ENCODE assay signal across 9 cellular contexts in genomic region chr1:112701227-112702066, GRCh38. TPM values are rescaled to one million over a fixed set of nuclear protein-coding genes. Genes with fewer than 3 reads are reported as not detected.
A peak's percentile ranks its signal among the peaks of the same experiment; 100 is the strongest.
DNase-seq lines count a peak whose midpoint lies in the region; ATAC-seq, FAIRE-seq and TF ChIP-seq lines count a peak whose summit lies in the region.
"Had no signal": no experiment of that assay in that cellular context is flagged by ENCODE, and none has a peak within 500 bp of the region (broad histone marks: within the 10 kb centered on the region; RNA-seq: fewer than 3 reads in every experiment).

No MANE protein-coding gene starts in this region.

- H2AFZ ChIP-seq in MM.1S (ENCODE audit: low read length), result no peak overlapping the region

- peak overlapping the region; percentile 62 for H3K4me3 Mint-ChIP-seq in natural killer cell

- intact Hi-C loops in natural killer cell (cut with micrococcal nuclease), result loop anchor here (1.0 to 2.0 kb wide), 2 partner anchors 13 to 83 kb away; partner anchors contain the start of gene PPM1J

- FAIRE-seq in A549 (lab: Jason Lieb, UNC), result no peak
- FAIRE-seq: endometrium had no signal

- no peaks in the 10 kb centered on the region for H3K27me3 Mint-ChIP-seq in natural killer cell (ENCODE audit: low read depth in 2 of 2)

- ATAC-seq in A549, result no peak
- ATAC-seq in natural killer cell, result no peak
- ATAC-seq in GM19395 (IDR thresholded peaks at IDR 0.05; ENCODE audit: unreplicated experiment), result no peak
- ATAC-seq in GM21786 (IDR thresholded peaks at IDR 0.05; ENCODE audit: unreplicated experiment), result no peak

- H3K27ac Mint-ChIP-seq in natural killer cell, result peak overlapping the region; percentile 90 to 93

- peaks cover 78 to 82% of the 10 kb centered on the region in 2 donors for H3K4me1 Mint-ChIP-seq in natural killer cell

- no peak overlapping the region for H3K9ac ChIP-seq in MM.1S (ENCODE audit: low read length)

- no peaks in the 10 kb centered on the region for H3K27me3 ChIP-seq in MM.1S (replicated peaks; ENCODE audit: insufficient read depth, low read length)

- 80% methylated on average over 17 of the region's 17 CpGs for WGBS in A549 (ENCODE audit: missing lambda C conversion rate)

- no peak for TF ChIP-seq RAD21 in A549 (conservative IDR thresholded peaks at IDR 0.05 in 1 of 2, IDR thresholded peaks at IDR 0.05 in 1 of 2)

- POLR2A ChIA-PET in A549 (lab: Yijun Ruan, JAX), result interaction anchor here (1.7 kb wide), 1 partner anchor 27 kb away, joined by 6 read pairs; the partner anchor contains the start of gene MOV10

- H3F3A ChIP-seq in MM.1S (ENCODE audit: insufficient read depth, low read length), result no peaks in the 10 kb centered on the region

- H3K27ac ChIP-seq in A549 (peak overlapping the region; percentile 81 to 100), MM.1S (ENCODE audit: low read length) (no peak overlapping the region), coronary artery (peak overlapping the region; percentile 59 to 99)

- H3K4me3 ChIP-seq in A549 (peak overlapping the region; percentile 19; the same call in 1 of the 3 replicates), MM.1S (ENCODE audit: low read length) (no peak overlapping the region), coronary artery (peak overlapping the region; percentile 23)

- no peak for TF ChIP-seq POLR2A in A549 (IDR thresholded peaks at IDR 0.05; ENCODE audit: low read length)

- H3K36me3 Mint-ChIP-seq in natural killer cell, result no peaks in the 10 kb centered on the region

- H3K79me2 ChIP-seq in MM.1S (ENCODE audit: low read length), result no peaks in the 10 kb centered on the region

- no peaks in the 10 kb centered on the region for H3K9me3 Mint-ChIP-seq in natural killer cell

- H4K20me1 ChIP-seq in MM.1S (ENCODE audit: insufficient read depth, low read length), result no peaks in the 10 kb centered on the region

- H3K4me1 ChIP-seq in A549 (peaks cover 65% of the 10 kb centered on the region), MM.1S (ENCODE audit: low read length) (peaks cover 17% of the 10 kb centered on the region)

- H3K9me3 ChIP-seq in A549 (no peaks in the 10 kb centered on the region), MM.1S (replicated peaks; ENCODE audit: insufficient read depth, low read length) (no peaks in the 10 kb centered on the region)

- no peak for TF ChIP-seq CTCF in A549 (IDR thresholded peaks at IDR 0.05)
- no peak for TF ChIP-seq CTCF in MM.1S (IDR thresholded peaks at IDR 0.05; ENCODE audit: low read length)
- no peak for TF ChIP-seq CTCF in coronary artery (IDR thresholded peaks at IDR 0.05)
- TF ChIP-seq CTCF in natural killer cell (IDR thresholded peaks at IDR 0.05), result no peak

- H3K36me3 ChIP-seq in MM.1S (replicated peaks; ENCODE audit: insufficient read depth, low read length), result no peaks in the 10 kb centered on the region

- H3K9me2 ChIP-seq in MM.1S (replicated peaks; ENCODE audit: insufficient read depth, low read length), result no peaks in the 10 kb centered on the region

- no peak for DNase-seq in A549 (ENCODE audit: low read depth in 1 of 2, low spot score in 1 of 2)
- no peak for DNase-seq in MM.1S
- DNase-seq in coronary artery (ENCODE audit: low spot score), result peak; percentile 74
- no peak for DNase-seq in natural killer cell
- no peak for DNase-seq in NCI-H345 treated with DMSO at 0.1 percent for 48 hours (lab: John Stamatoyannopoulos, UW; ENCODE audit: unreplicated experiment)
- DNase-seq in Ammon's horn (ENCODE audit: low spot score), result no peak

- TF ChIP-seq EP300 in A549 (IDR thresholded peaks at IDR 0.05), result no peak

- CTCF ChIA-PET in A549 (lab: Yijun Ruan, JAX), result interaction anchor here (0.6 to 1.1 kb wide), 2 partner anchors 14 to 19 kb away, joined by 3 read pairs; partner anchors contain the start of gene PPM1J

- H3K4me2 ChIP-seq in A549, result peak overlapping the region; percentile 86
- H3K4me2 ChIP-seq in MM.1S (ENCODE audit: low read depth, low read length), result peak overlapping the region; percentile 37

TF ChIP-seq in A549, 52 proteins besides CTCF, POLR2A, EP300 and RAD21:
- TF ChIP-seq EHMT2 (IDR thresholded peaks at IDR 0.05; ENCODE audit: low read depth) (no peak), JUN (IDR thresholded peaks at IDR 0.05) (peak in 1 of 2 experiments; percentile 3; a peak in 1 of 5 replicates), CHD2 (IDR thresholded peaks at IDR 0.05; ENCODE audit: low read length, partially characterized antibody) (no peak)
- TF ChIP-seq, protein P1, sequence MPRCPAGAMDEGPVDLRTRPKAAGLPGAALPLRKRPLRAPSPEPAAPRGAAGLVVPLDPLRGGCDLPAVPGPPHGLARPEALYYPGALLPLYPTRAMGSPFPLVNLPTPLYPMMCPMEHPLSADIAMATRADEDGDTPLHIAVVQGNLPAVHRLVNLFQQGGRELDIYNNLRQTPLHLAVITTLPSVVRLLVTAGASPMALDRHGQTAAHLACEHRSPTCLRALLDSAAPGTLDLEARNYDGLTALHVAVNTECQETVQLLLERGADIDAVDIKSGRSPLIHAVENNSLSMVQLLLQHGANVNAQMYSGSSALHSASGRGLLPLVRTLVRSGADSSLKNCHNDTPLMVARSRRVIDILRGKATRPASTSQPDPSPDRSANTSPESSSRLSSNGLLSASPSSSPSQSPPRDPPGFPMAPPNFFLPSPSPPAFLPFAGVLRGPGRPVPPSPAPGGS (IDR thresholded peaks at IDR 0.05), result no peak

RNA-seq across cellular contexts. Expression of gene RHOC, which starts 5.5 kb away (rescaled TPM):
- polyA plus RNA-seq in A549 (2011; rRNA removed) (255 and 321 TPM in 2 replicates), A549 (2017; fragmentation: RNase III; extraction: RNeasy Plus Mini Kit Qiagen cat#74134 plus additional on column Dnase treatment) (278 to 298 TPM (median 296 TPM) in 3 replicates)
- 480 and 593 TPM in 2 replicates for polyA plus RNA-seq in A549 (2012; cell fraction: cytosol; rRNA removed)
- polyA plus RNA-seq in A549 (2012; cell fraction: nucleus; rRNA removed), result 262 and 310 TPM in 2 replicates
- 246 and 323 TPM in 2 replicates for polyA minus RNA-seq in A549 (2011; rRNA and poly(A)+ RNA removed)
- total RNA-seq in natural killer cell, result 100 to 1,000 TPM; 161 to 199 (median 195) TPM

RNA-seq across cellular contexts. Expression of gene PPM1J, which starts 13.7 kb away (rescaled TPM):
- polyA plus RNA-seq in A549 (2011; rRNA removed) (0.62 and 0.66 TPM in 2 replicates), A549 (2017; fragmentation: RNase III; extraction: RNeasy Plus Mini Kit Qiagen cat#74134 plus additional on column Dnase treatment) (0.32 to 0.51 TPM (median 0.33 TPM) in 3 replicates)
- polyA plus RNA-seq in A549 (2012; cell fraction: cytosol; rRNA removed), result 0.79 and 1.0 TPM in 2 replicates
- 1.5 TPM in 2 replicates for polyA plus RNA-seq in A549 (2012; cell fraction: nucleus; rRNA removed)
- 0.21 and 0.58 TPM in 2 replicates for polyA minus RNA-seq in A549 (2011; rRNA and poly(A)+ RNA removed)
- under 1 TPM in 1 of 3 donors, not detected in 2; 0.26 TPM for total RNA-seq in natural killer cell

RNA-seq across cellular contexts. Expression of gene MOV10, which starts 27.0 kb away (rescaled TPM):
- polyA plus RNA-seq in A549 (2011; rRNA removed), result 27.3 and 28.3 TPM in 2 replicates
- 40.0 and 41.3 TPM in 2 replicates for polyA plus RNA-seq in A549 (2012; cell fraction: cytosol; rRNA removed)
- 198 and 206 TPM in 2 replicates for polyA plus RNA-seq in A549 (2012; cell fraction: nucleus; rRNA removed)
- polyA plus RNA-seq in A549 (2017; fragmentation: RNase III; extraction: RNeasy Plus Mini Kit Qiagen cat#74134 plus additional on column Dnase treatment), result 34.5 to 37.4 TPM (median 37.3 TPM) in 3 replicates
- 52.7 and 57.7 TPM in 2 replicates for polyA minus RNA-seq in A549 (2011; rRNA and poly(A)+ RNA removed)
- total RNA-seq in natural killer cell, result 100 to 1,000 TPM in 2 of 3 donors, 10 to 100 TPM in 1; 87.9 to 124 (median 119) TPM
